ENCODE assay signal across 8 cellular contexts in genomic region chr16:15523092-15523541, GRCh38.
DNase-seq lines count a peak whose midpoint lies in the region; ATAC-seq and TF ChIP-seq lines count a peak whose summit lies in the region.
"Had no signal": no experiment of that assay in that cellular context is flagged by ENCODE, and none has a peak within 500 bp of the region (broad histone marks: within the 10 kb centered on the region; RNA-seq: fewer than 3 reads in every experiment).

No MANE protein-coding gene starts in this region.

- no peaks in the 10 kb centered on the region for H3K27me3 Mint-ChIP-seq in stimulated activated memory B cell treated with anti-CD40 and anti-IgM and Interleukin-4, amounts not matched to agents 10 μg/mL and 1 μg/mL and 100 μg/mL, for 72 hours

- peak overlapping the region; percentile 53 for H3K4me3 Mint-ChIP-seq in stimulated activated memory B cell treated with anti-CD40 and anti-IgM and Interleukin-4, amounts not matched to agents 10 μg/mL and 1 μg/mL and 100 μg/mL, for 72 hours

- H3K27ac ChIP-seq in RWPE2 (ENCODE audit: poor library complexity, severe bottlenecking), result no peak overlapping the region

- H3K9me3 Mint-ChIP-seq in stimulated activated memory B cell treated with anti-CD40 and anti-IgM and Interleukin-4, amounts not matched to agents 10 μg/mL and 1 μg/mL and 100 μg/mL, for 72 hours, result no peaks in the 10 kb centered on the region

- ATAC-seq in RWPE2 (ENCODE audit: low read depth), result no peak
- peak in 1 of 2 donors; percentile 41 for ATAC-seq in left cardiac atrium
- ATAC-seq in stimulated activated memory B cell treated with anti-CD40 and anti-IgM and Interleukin-4, amounts not matched to agents 10 μg/mL and 1 μg/mL and 100 μg/mL, for 72 hours, result no peak
- ATAC-seq in HG03442 (IDR thresholded peaks at IDR 0.05; ENCODE audit: unreplicated experiment), result no peak

- H3K4me3 ChIP-seq in RWPE2 (ENCODE audit: severe bottlenecking), result no peak overlapping the region

- TF ChIP-seq EP300 in Ishikawa (IDR thresholded peaks at IDR 0.05; ENCODE audit: borderline replicate concordance), result no peak

- no peaks in the 10 kb centered on the region for H3K9me3 ChIP-seq in RWPE2 (ENCODE audit: severe bottlenecking)

- H3K27me3 ChIP-seq in RWPE2 (ENCODE audit: insufficient read depth, poor library complexity, severe bottlenecking), result no peaks in the 10 kb centered on the region

- TF ChIP-seq CTCF in RWPE2 (IDR thresholded peaks at IDR 0.05; ENCODE audit: poor library complexity, severe bottlenecking), result peak; percentile 2

- intact Hi-C loops in left cardiac atrium (cut with DNase I), result no loop called here

- H3K36me3 Mint-ChIP-seq in stimulated activated memory B cell treated with anti-CD40 and anti-IgM and Interleukin-4, amounts not matched to agents 10 μg/mL and 1 μg/mL and 100 μg/mL, for 72 hours, result no peaks in the 10 kb centered on the region

- H3K36me3 ChIP-seq in RWPE2 (ENCODE audit: low read depth), result no peaks in the 10 kb centered on the region

- H3K4me1 ChIP-seq in RWPE2 (ENCODE audit: insufficient read depth, poor library complexity, severe bottlenecking), result no peaks in the 10 kb centered on the region

- peak overlapping the region; percentile 30 for H3K27ac Mint-ChIP-seq in stimulated activated memory B cell treated with anti-CD40 and anti-IgM and Interleukin-4, amounts not matched to agents 10 μg/mL and 1 μg/mL and 100 μg/mL, for 72 hours

- TF ChIP-seq RAD21 in Ishikawa (IDR thresholded peaks at IDR 0.05; ENCODE audit: low read depth), result peak; percentile 28; the same call in 1 of the 2 replicates

- DNase-seq in RWPE2 (ENCODE audit: low spot score), result no peak
- peak; percentile 35 for DNase-seq in left cardiac atrium
- DNase-seq in NCI-H2196 treated with DMSO at 0.1 percent for 48 hours (lab: John Stamatoyannopoulos, UW; ENCODE audit: unreplicated experiment), result no peak
- no peak for DNase-seq in middle frontal gyrus (ENCODE audit: extremely low spot score, low spot score)
- DNase-seq: NCI-H1436 treated with DMSO at 0.1 percent for 48 hours had no signal

- peaks cover 18% of the 10 kb centered on the region for H3K4me1 Mint-ChIP-seq in stimulated activated memory B cell treated with anti-CD40 and anti-IgM and Interleukin-4, amounts not matched to agents 10 μg/mL and 1 μg/mL and 100 μg/mL, for 72 hours

TF ChIP-seq in Ishikawa, 13 proteins besides CTCF, POLR2A, EP300 and RAD21:
- no peak for TF ChIP-seq FOXM1 (IDR thresholded peaks at IDR 0.05; ENCODE audit: borderline replicate concordance, low read depth)
- no peak for TF ChIP-seq CREB1 (IDR thresholded peaks at IDR 0.05; ENCODE audit: low read depth)
- no peak for TF ChIP-seq TEAD4 (IDR thresholded peaks at IDR 0.05)
- TF ChIP-seq TCF12 (IDR thresholded peaks at IDR 0.05; ENCODE audit: low read depth), result no peak
- TF ChIP-seq EGR1 (IDR thresholded peaks at IDR 0.05), result no peak
- no peak for TF ChIP-seq CEBPB (IDR thresholded peaks at IDR 0.05)
- no peak for TF ChIP-seq ZBTB7A (IDR thresholded peaks at IDR 0.05; ENCODE audit: low read depth)
- TF ChIP-seq NFIC (IDR thresholded peaks at IDR 0.05), result no peak
- TF ChIP-seq USF1 (IDR thresholded peaks at IDR 0.05), result no peak
- TF ChIP-seq TAF1 (IDR thresholded peaks at IDR 0.05; ENCODE audit: low read depth), result no peak
- no peak for TF ChIP-seq YY1 (IDR thresholded peaks at IDR 0.05; ENCODE audit: low read depth)
- no peak for TF ChIP-seq REST (IDR thresholded peaks at IDR 0.05; ENCODE audit: low read depth)
- no peak for TF ChIP-seq MAX (IDR thresholded peaks at IDR 0.05)
